1 cellular context compared by ENCODE assay signal in genomic region chr5:38556599-38557308, GRCh38.
TF ChIP-seq lines count a peak whose summit lies in the region.

Gene LIFR, minus strand, starts transcription at chr5:38556646. Its CDS starts 25,999 bp downstream, at chr5:38530647.

TF ChIP-seq in HEK293, 187 proteins besides CTCF, POLR2A, EP300 and RAD21 (continued from another document):
- peak; percentile 21; the same call in 1 of the 2 replicates for TF ChIP-seq ZBTB44 (tag by site-specific recombination; IDR thresholded peaks at IDR 0.05)
- TF ChIP-seq ZSCAN23 (tag by site-specific recombination; IDR thresholded peaks at IDR 0.05), result no peak
- TF ChIP-seq KLF1 (tag by site-specific recombination; IDR thresholded peaks at IDR 0.05), result 0 out of 2 replicates have a peak, but pooled peaks have one; percentile 46
- TF ChIP-seq ZNF239 (tag by site-specific recombination; IDR thresholded peaks at IDR 0.05), result 0 out of 2 replicates have a peak, but pooled peaks have one; percentile 44
- TF ChIP-seq ZNF169 (tag by site-specific recombination; IDR thresholded peaks at IDR 0.05), result no peak
